Comparison of ENCODE assay signal across 8 cellular contexts in genomic region chr17:73643012-73643845, GRCh38. TPM values are rescaled to one million over a fixed set of nuclear protein-coding genes. Genes with fewer than 3 reads are reported as not detected.
DNase-seq lines count a peak whose midpoint lies in the region; ATAC-seq and TF ChIP-seq lines count a peak whose summit lies in the region.

No MANE protein-coding gene starts in this region.

- peaks cover 6% of the 10 kb centered on the region for H3K79me2 ChIP-seq in mesendoderm (ENCODE audit: control insufficient read depth, insufficient read depth, low read length)

- H3K36me3 ChIP-seq in mesendoderm (ENCODE audit: control insufficient read depth, insufficient read depth, low read length) (peaks cover 2% of the 10 kb centered on the region), thoracic aorta (no peaks in the 10 kb centered on the region)

- H2BK5ac ChIP-seq in mesendoderm (ENCODE audit: low read length), result no peak overlapping the region

- no peak overlapping the region for H2BK120ac ChIP-seq in mesendoderm (ENCODE audit: low read depth, low read length)

- peak overlapping the region; percentile 78 for H3K9ac ChIP-seq in mesendoderm (ENCODE audit: low read length)

- H3K79me1 ChIP-seq in mesendoderm (ENCODE audit: low read length), result peaks cover 4% of the 10 kb centered on the region

- peak overlapping the region; percentile 80 for H3K4me2 ChIP-seq in mesendoderm (ENCODE audit: low read length)

- H4K5ac ChIP-seq in mesendoderm (ENCODE audit: low read length), result no peak overlapping the region

- H3K56ac ChIP-seq in mesendoderm (ENCODE audit: low read length), result peak overlapping the region; percentile 91

- DNase-seq in activated CD4-positive, CD25-positive, alpha-beta regulatory T cell (lab: John Stamatoyannopoulos, UW), result no peak
- DNase-seq in SW480 (ENCODE audit: low spot score), result peak; percentile 44
- peak in 4 of 10 donors; percentile 27 to 70 (median 63) for DNase-seq in dorsolateral prefrontal cortex
- DNase-seq in mesendoderm, result peak; percentile 69
- no peak for DNase-seq in thoracic aorta (ENCODE audit: low spot score)
- no peak for DNase-seq in DMS153 treated with DMSO at 0.1 percent for 48 hours (lab: John Stamatoyannopoulos, UW; ENCODE audit: unreplicated experiment)

- ATAC-seq in activated CD4-positive, CD25-positive, alpha-beta regulatory T cell treated with anti-CD3 and anti-CD28 coated beads, Interleukin-2, amount 50 U/mL, for 24 hours, result peak; percentile 36 to 37
- no peak for ATAC-seq in thoracic aorta (ENCODE audit: insufficient number of reproducible peaks, low FRiP score, low read depth)
- ATAC-seq in GM21723 (IDR thresholded peaks at IDR 0.05; ENCODE audit: unreplicated experiment), result no peak

- H3K4me1 ChIP-seq in mesendoderm (ENCODE audit: control insufficient read depth, low read depth, low read length) (no peaks in the 10 kb centered on the region), thoracic aorta (ENCODE audit: control insufficient read depth in 1 of 2, low read depth in 2 of 2) (peaks cover 16 to 59% of the 10 kb centered on the region in 2 donors)

- H3K18ac ChIP-seq in mesendoderm (ENCODE audit: low read length), result peak overlapping the region; percentile 85

- TF ChIP-seq CTCF in dorsolateral prefrontal cortex (IDR thresholded peaks at IDR 0.05 in 54 of 56, conservative IDR thresholded peaks at IDR 0.05 in 2 of 56; ENCODE audit: low read depth in 1 of 56, partially characterized antibody in 56 of 56), result peak in 50 of 56 donors; percentile 15 to 67 (median 42)
- peak; percentile 17 for TF ChIP-seq CTCF in thoracic aorta (IDR thresholded peaks at IDR 0.05)

- H3K9me3 ChIP-seq in thoracic aorta, result no peaks in the 10 kb centered on the region

- H3K4ac ChIP-seq in mesendoderm (ENCODE audit: low read depth, low read length), result peak overlapping the region; percentile 64

- no peak overlapping the region for H2AK5ac ChIP-seq in mesendoderm (ENCODE audit: low read length)

- H2BK15ac ChIP-seq in mesendoderm (replicated peaks; ENCODE audit: low read depth), result no peak overlapping the region

- no peak overlapping the region for H4K8ac ChIP-seq in mesendoderm (ENCODE audit: low read depth, low read length)

- H3K4me3 ChIP-seq in dorsolateral prefrontal cortex, result peak overlapping the region; percentile 48 to 80 (median 64)
- H3K4me3 ChIP-seq in mesendoderm (ENCODE audit: low read length), result peak overlapping the region; percentile 78
- H3K4me3 ChIP-seq in thoracic aorta, result peak overlapping the region; percentile 75

- H3K27ac ChIP-seq in dorsolateral prefrontal cortex (peak overlapping the region in 3 of 59 donors; percentile 21 to 63 (median 27)), mesendoderm (ENCODE audit: low read depth, low read length) (no peak overlapping the region), thoracic aorta (peak overlapping the region in 1 of 2 donors; percentile 22)

- intact Hi-C loops in dorsolateral prefrontal cortex (cut with DNase I), result loop anchor here (5.0 to 10.0 kb wide), 4 partner anchors 199 to 312 kb away; no protein-coding TSS in a partner anchor

- peaks cover 0 to 24% (median 0%) of the 10 kb centered on the region in 45 donors for H3K27me3 ChIP-seq in dorsolateral prefrontal cortex
- no peaks in the 10 kb centered on the region for H3K27me3 ChIP-seq in mesendoderm (ENCODE audit: insufficient read depth, low read length, poor library complexity)
- H3K27me3 ChIP-seq in thoracic aorta (replicated peaks; ENCODE audit: insufficient read depth), result no peaks in the 10 kb centered on the region

- WGBS in mesendoderm (ENCODE audit: extremely low coverage, insufficient coverage, low lambda C conversion rate), result no CpG with 5 or more reads among the region's 67 CpGs

- no peak overlapping the region for H3K23ac ChIP-seq in mesendoderm (ENCODE audit: low read length)

RNA-seq across cellular contexts. Expression of gene SDK2, which starts 1.0 kb away (rescaled TPM):
- total RNA-seq in dorsolateral prefrontal cortex (10 to 100 TPM in 16 of 120 experiments, 1 to 10 TPM in 104; 4.6 to 13.3 (median 8.1) TPM), thoracic aorta (1 to 10 TPM; 6.0 to 8.9 TPM)
- polyA plus RNA-seq in mesendoderm (2013, experiment 1 of 2), result 1.1 TPM
- polyA plus RNA-seq in mesendoderm (2013, experiment 2 of 2), result 1.3 TPM

Comparison
In these comparisons a context has a peak if more than half of its experiments do, and no peak if none do; other contexts are left out.
1. ATAC-seq: peak in activated CD4-positive, CD25-positive, alpha-beta regulatory T cell treated with anti-CD3 and anti-CD28 coated beads, Interleukin-2, amount 50 U/mL, for 24 hours (2 of 2); none in thoracic aorta (single experiment) and GM21723 (single experiment).
2. DNase-seq: peak in SW480 (single experiment) and mesendoderm (single experiment); none in activated CD4-positive, CD25-positive, alpha-beta regulatory T cell (0 of 4), thoracic aorta (single experiment) and DMS153 treated with DMSO at 0.1 percent for 48 hours (single experiment).
3. Peak in every context shown above with its lines, with median percentiles within 50 percentile points of each other: H3K4me3 ChIP-seq.